Comparison of ENCODE assay signal across 8 cellular contexts in genomic region chr9:37650873-37651768, GRCh38. TPM values are rescaled to one million over a fixed set of nuclear protein-coding genes. Genes with fewer than 3 reads are reported as not detected.
DNase-seq lines count a peak whose midpoint lies in the region; ATAC-seq and TF ChIP-seq lines count a peak whose summit lies in the region.

Gene FRMPD1, plus strand, starts transcription at chr9:37650954. Its CDS starts 41,688 bp downstream, at chr9:37692642.

- ATAC-seq in GM19043 (IDR thresholded peaks at IDR 0.05; ENCODE audit: low read depth, unreplicated experiment) = peak; percentile 86
- peak; percentile 73 for ATAC-seq in HG03439 (IDR thresholded peaks at IDR 0.05; ENCODE audit: unreplicated experiment)
- ATAC-seq in thoracic aorta (ENCODE audit: insufficient number of reproducible peaks, low FRiP score, low read depth) = peak; percentile 47

- H3K9ac ChIP-seq in OCI-LY1 (ENCODE audit: low read length) = peak within 1 kb of the TSS; percentile 48; the same call in 1 of the 2 replicates
- H3K9ac ChIP-seq in neural progenitor cell = no peak within 1 kb of the TSS

- H3K36me3 ChIP-seq in BE2C = no peaks in the 10 kb centered on the region
- H3K36me3 ChIP-seq in OCI-LY1 (ENCODE audit: insufficient read depth, low read length) = no peaks in the 10 kb centered on the region
- no peaks in the 10 kb centered on the region for H3K36me3 ChIP-seq in neural progenitor cell
- no peaks in the 10 kb centered on the region for H3K36me3 ChIP-seq in thoracic aorta

- no peaks in the 10 kb centered on the region for H3K9me3 ChIP-seq in BE2C
- no peaks in the 10 kb centered on the region for H3K9me3 ChIP-seq in OCI-LY1 (ENCODE audit: low read length)
- no peaks in the 10 kb centered on the region for H3K9me3 ChIP-seq in neural progenitor cell (ENCODE audit: low read depth)
- H3K9me3 ChIP-seq in thoracic aorta = no peaks in the 10 kb centered on the region

- H3K9me3 Mint-ChIP-seq in neural progenitor cell = no peaks in the 10 kb centered on the region

- H3K27me3 Mint-ChIP-seq in neural progenitor cell (ENCODE audit: insufficient read depth, low read depth) = peaks cover 49% of the 10 kb centered on the region

- TF ChIP-seq CTCF in BE2C (IDR thresholded peaks at IDR 0.05; ENCODE audit: low read depth, low read length) (no peak), OCI-LY1 (IDR thresholded peaks at IDR 0.05; ENCODE audit: low read length) (no peak), fibroblast of pulmonary artery (IDR thresholded peaks at IDR 0.05; ENCODE audit: low read length, missing control alignments) (no peak), neural progenitor cell (IDR thresholded peaks at IDR 0.05) (no peak), thoracic aorta (IDR thresholded peaks at IDR 0.05) (no peak)

- no peaks in the 10 kb centered on the region for H3K36me3 Mint-ChIP-seq in neural progenitor cell

- peaks cover 8% of the 10 kb centered on the region for H3K4me1 Mint-ChIP-seq in neural progenitor cell

- H3K27ac ChIP-seq in OCI-LY1 (ENCODE audit: low read depth, low read length, poor library complexity, severe bottlenecking) (no peak within 1 kb of the TSS), neural progenitor cell (no peak within 1 kb of the TSS), thoracic aorta (no peak within 1 kb of the TSS)

- H3K4me1 ChIP-seq in BE2C = peaks cover 4% of the 10 kb centered on the region; the same call in 1 of the 2 replicates
- peaks cover 10% of the 10 kb centered on the region for H3K4me1 ChIP-seq in OCI-LY1 (ENCODE audit: insufficient read depth, low read length, severe bottlenecking)
- H3K4me1 ChIP-seq in neural progenitor cell = peaks cover 6% of the 10 kb centered on the region
- peaks cover 4 to 9% of the 10 kb centered on the region in 2 donors for H3K4me1 ChIP-seq in thoracic aorta (ENCODE audit: control insufficient read depth in 1 of 2, low read depth in 2 of 2)

- H2AFZ ChIP-seq in OCI-LY1 (ENCODE audit: low read length) = no peak within 1 kb of the TSS
- peak within 1 kb of the TSS; percentile 63 for H2AFZ ChIP-seq in neural progenitor cell (replicated peaks)

- H3F3A ChIP-seq in OCI-LY1 (ENCODE audit: insufficient read depth, low read length) (no peaks in the 10 kb centered on the region), neural progenitor cell (ENCODE audit: low read depth) (peaks cover 9% of the 10 kb centered on the region)

- H3K4me2 ChIP-seq in OCI-LY1 (ENCODE audit: low read length) = peak within 1 kb of the TSS; percentile 93
- peak within 1 kb of the TSS; percentile 98 for H3K4me2 ChIP-seq in neural progenitor cell

- no peaks in the 10 kb centered on the region for H4K20me1 ChIP-seq in OCI-LY1 (ENCODE audit: insufficient read depth, low read length)
- peaks cover 17% of the 10 kb centered on the region for H4K20me1 ChIP-seq in neural progenitor cell (ENCODE audit: low read depth)

- DNase-seq in BE2C = peak; percentile 89
- DNase-seq in activated T-helper 1 cell treated with anti-CD3 and anti-CD28 coated beads, Interleukin-2, amount 50 U/mL, for 16 hours (ENCODE audit: low read depth in 1 of 2, low spot score in 1 of 2) = peak; percentile 12 to 22
- DNase-seq in fibroblast of pulmonary artery (ENCODE audit: low read depth) = peak; percentile 33
- peak; percentile 92 for DNase-seq in neural progenitor cell (ENCODE audit: low spot score)
- no peak for DNase-seq in thoracic aorta (ENCODE audit: low spot score)

- no peak within 1 kb of the TSS for H3K27ac Mint-ChIP-seq in neural progenitor cell

- H3K4me3 ChIP-seq in BE2C (ENCODE audit: low read depth, low read length) = peak within 1 kb of the TSS; percentile 70
- peak within 1 kb of the TSS; percentile 65 for H3K4me3 ChIP-seq in OCI-LY1 (ENCODE audit: low read depth, low read length, poor library complexity, severe bottlenecking)
- peak within 1 kb of the TSS; percentile 47 for H3K4me3 ChIP-seq in fibroblast of pulmonary artery (replicated peaks; ENCODE audit: low read depth, low read length)
- peak within 1 kb of the TSS; percentile 62 for H3K4me3 ChIP-seq in neural progenitor cell
- H3K4me3 ChIP-seq in thoracic aorta = peak within 1 kb of the TSS; percentile 78

- H3K27me3 ChIP-seq in BE2C = peaks cover 8% of the 10 kb centered on the region
- H3K27me3 ChIP-seq in OCI-LY1 (ENCODE audit: insufficient read depth, low read length) = no peaks in the 10 kb centered on the region; the same call in 1 of the 2 replicates
- peaks cover 96% of the 10 kb centered on the region for H3K27me3 ChIP-seq in neural progenitor cell
- H3K27me3 ChIP-seq in thoracic aorta (replicated peaks; ENCODE audit: insufficient read depth) = no peaks in the 10 kb centered on the region

- peak within 1 kb of the TSS; percentile 83 for H3K4me3 Mint-ChIP-seq in neural progenitor cell

- H3K79me2 ChIP-seq in OCI-LY1 (ENCODE audit: insufficient read depth, low read length) (no peaks in the 10 kb centered on the region), neural progenitor cell (ENCODE audit: low read depth) (no peaks in the 10 kb centered on the region)

- H3K9me2 ChIP-seq in OCI-LY1 (ENCODE audit: low read depth, low read length) = no peaks in the 10 kb centered on the region

RNA-seq across cellular contexts. Expression of gene FRMPD1, which starts in this region (rescaled TPM):
- not detected for polyA plus RNA-seq in BE2C (2012; ENCODE audit: insufficient read depth, insufficient read length, low read depth)
- total RNA-seq in neural progenitor cell (ENCODE audit: low replicate concordance) (not detected in 2 replicates), thoracic aorta (under 1 TPM in 1 of 2 donors, not detected in 1; 0.27 TPM)

Comparison
In these comparisons a context has a peak if more than half of its experiments do, and no peak if none do; other contexts are left out.
1. Peak in DNase-seq, H3K4me3 ChIP-seq and H3K4me2 ChIP-seq in neural progenitor cell; RNA of the gene not detected or under 1 TPM.
2. Peak in ATAC-seq and H3K4me3 ChIP-seq in thoracic aorta; RNA of the gene not detected or under 1 TPM.